ENCODE assay signal across 23 cellular contexts in genomic region chr2:15792331-15792730, GRCh38.
"Had no signal": no experiment of that assay in that cellular context is flagged by ENCODE, and none has a peak within 500 bp of the region (broad histone marks: within the 10 kb centered on the region; RNA-seq: fewer than 3 reads in every experiment).

No MANE protein-coding gene starts in this region.

- DNase-seq: stimulated activated CD4-positive, alpha-beta T cell treated with anti-CD3 and anti-CD28 coated beads, Interleukin-2, amount 100 ng/mL, for 48 hours; stimulated activated CD4-positive, alpha-beta T cell treated with anti-CD3 and anti-CD28 coated beads, Interleukin-4, amount 100 ng/mL, for 1 hour; stimulated activated CD4-positive, alpha-beta T cell treated with anti-CD3 and anti-CD28 coated beads, Interleukin-4, amount 100 ng/mL, for 24 hours; stimulated activated CD4-positive, alpha-beta T cell treated with anti-CD3 and anti-CD28 coated beads, Interleukin-4, amount 100 ng/mL, for 4 hours; stimulated activated CD8-positive, alpha-beta memory T cell treated with anti-CD3 and anti-CD28 coated beads, Interleukin-4, amount 100 ng/mL, for 48 hours; stimulated activated naive B cell treated with anti-CD40 and anti-IgM and Interleukin-4, amounts not matched to agents 10 μg/mL and 1 μg/mL and 100 μg/mL, for 72 hours; stimulated activated naive CD4-positive, alpha-beta T cell; stimulated activated naive CD4-positive, alpha-beta T cell treated with Interleukin-2 at 50 U/mL for 16 hours; stimulated activated naive CD8-positive, alpha-beta T cell treated with anti-CD3 and anti-CD28 coated beads, Interleukin-15, amount 100 ng/mL, for 72 hours; stimulated activated naive CD8-positive, alpha-beta T cell treated with anti-CD3 and anti-CD28 coated beads, Interleukin-15, Interleukin-2, amounts not matched to agents 100 U/mL and 50 U/mL, for 24 hours; stomach; substantia nigra; testis; thyroid gland; tibial artery; transverse colon; upper lobe of left lung; upper lobe of right lung; uterus had no signal

- H3K27me3 ChIP-seq: testis, thyroid gland, tibial nerve, transverse colon, upper lobe of left lung, upper lobe of right lung, uterus, vagina had no signal

- H3K9me3 ChIP-seq: stomach, suprapubic skin, testis, thoracic aorta, thyroid gland, tibial artery, tibial nerve, transverse colon, upper lobe of left lung, upper lobe of right lung, uterus, vagina had no signal

- H3K4me3 ChIP-seq: stomach, suprapubic skin, testis, thoracic aorta, thyroid gland, tibial artery, tibial nerve, transverse colon, upper lobe of left lung, upper lobe of right lung, uterus, vagina had no signal

- H3K27ac ChIP-seq: stomach, suprapubic skin, testis, thoracic aorta, thyroid gland, tibial artery, tibial nerve, transverse colon, upper lobe of left lung, upper lobe of right lung, uterus, vagina had no signal

- H3K4me1 ChIP-seq: suprapubic skin, tibial artery, transverse colon, uterus, vagina had no signal

- H3K36me3 ChIP-seq: stomach, suprapubic skin, thoracic aorta, thyroid gland, tibial artery, tibial nerve, transverse colon, upper lobe of left lung, upper lobe of right lung, uterus, vagina had no signal
